Comparison of ENCODE assay signal across 23 cellular contexts in genomic region chr13:112209266-112209665, GRCh38.
A peak's percentile ranks its signal among the peaks of the same experiment; 100 is the strongest.
DNase-seq lines count a peak whose midpoint lies in the region; FAIRE-seq and TF ChIP-seq lines count a peak whose summit lies in the region.
"Had no signal": no experiment of that assay in that cellular context is flagged by ENCODE, and none has a peak within 500 bp of the region (broad histone marks: within the 10 kb centered on the region; RNA-seq: fewer than 3 reads in every experiment).

No MANE protein-coding gene starts in this region.

- TF ChIP-seq CTCF in bronchial epithelial cell (IDR thresholded peaks at IDR 0.05; ENCODE audit: insufficient read depth, low read length, severe bottlenecking): no peak

- H3K18ac ChIP-seq in neuronal stem cell (ENCODE audit: low read length): peak overlapping the region; percentile 57

- H2BK5ac ChIP-seq in neuronal stem cell (ENCODE audit: low read length): no peak overlapping the region

- H2BK120ac ChIP-seq in neuronal stem cell (ENCODE audit: low read depth, low read length): peak overlapping the region; percentile 21

- H4K91ac ChIP-seq in neuronal stem cell (ENCODE audit: low read depth, low read length, poor library complexity): no peak overlapping the region

- FAIRE-seq in bronchial epithelial cell (lab: Jason Lieb, UNC): peak; percentile 40
- FAIRE-seq: A549, GM12878, GM12892, GM18507 had no signal

- H4K8ac ChIP-seq in neuronal stem cell (ENCODE audit: low read depth, low read length): no peak overlapping the region

- H2AFZ ChIP-seq in neuronal stem cell (ENCODE audit: low read length): no peak overlapping the region

- peaks cover 24 to 54% of the 10 kb centered on the region in 2 donors for H3K4me1 ChIP-seq in neuronal stem cell (ENCODE audit: control insufficient read depth in 2 of 2, insufficient read depth in 1 of 2, low read depth in 1 of 2, low read length in 2 of 2)
- H3K4me1 ChIP-seq: A549 had no signal

- no peak overlapping the region for H3K4ac ChIP-seq in neuronal stem cell (ENCODE audit: low read length)

- H3K14ac ChIP-seq in neuronal stem cell (ENCODE audit: low read length): no peak overlapping the region

- H3K27me3 ChIP-seq in bronchial epithelial cell (ENCODE audit: control insufficient read depth, insufficient read depth, low read length): no peaks in the 10 kb centered on the region
- H3K27me3 ChIP-seq in neuronal stem cell (ENCODE audit: control insufficient read depth in 3 of 3, insufficient read depth in 3 of 3, low read depth in 1 of 3, low read length in 3 of 3): no peaks in the 10 kb centered on the region

- H3K9me3 ChIP-seq in neuronal stem cell (replicated peaks in 1 of 2; ENCODE audit: control insufficient read depth in 2 of 2, insufficient read depth in 1 of 2, low read depth in 1 of 2, low read length in 2 of 2): no peaks in the 10 kb centered on the region
- H3K9me3 ChIP-seq: A549; BLaER1 treated with 17β-estradiol and CSF1 and Interleukin-3, amounts not matched to agents 10 nM and 100 nM had no signal

- H2BK12ac ChIP-seq in neuronal stem cell (ENCODE audit: low read length): peak overlapping the region; percentile 79

- no peak overlapping the region for H3K27ac ChIP-seq in neuronal stem cell (replicated peaks; ENCODE audit: low read length)
- H3K27ac ChIP-seq: 22Rv1; A549; BLaER1 treated with 17β-estradiol and CSF1 and Interleukin-3, amounts not matched to agents 10 nM and 100 nM; C4-2B had no signal

- H3K9ac ChIP-seq in neuronal stem cell (ENCODE audit: low read depth, low read length, poor library complexity): no peak overlapping the region
- H3K9ac ChIP-seq: BLaER1 treated with 17β-estradiol and CSF1 and Interleukin-3, amounts not matched to agents 10 nM and 100 nM had no signal

- peak overlapping the region; percentile 77 for H2AK5ac ChIP-seq in neuronal stem cell (ENCODE audit: low read depth, low read length)

- H3K79me1 ChIP-seq in neuronal stem cell (ENCODE audit: low read depth, low read length): no peaks in the 10 kb centered on the region

- no peak overlapping the region for H3K4me3 ChIP-seq in bronchial epithelial cell (ENCODE audit: low read depth, low read length)
- no peak overlapping the region for H3K4me3 ChIP-seq in neuronal stem cell (ENCODE audit: low read length in 2 of 2)
- H3K4me3 ChIP-seq: A549; BLaER1 treated with 17β-estradiol and CSF1 and Interleukin-3, amounts not matched to agents 10 nM and 100 nM; GM12878 had no signal

- H2BK15ac ChIP-seq in neuronal stem cell (ENCODE audit: low read length): peak overlapping the region; percentile 64

- no peak overlapping the region for H3K4me2 ChIP-seq in neuronal stem cell (ENCODE audit: insufficient read depth, low read length, poor library complexity, severe bottlenecking)
- H3K4me2 ChIP-seq: A549; BLaER1 treated with 17β-estradiol and CSF1 and Interleukin-3, amounts not matched to agents 10 nM and 100 nM had no signal

- H3K23ac ChIP-seq in neuronal stem cell (ENCODE audit: low read depth, low read length, poor library complexity): no peak overlapping the region

- DNase-seq in bronchial epithelial cell (ENCODE audit: low read depth) (no peak), islet precursor cell (peak; percentile 31), neuronal stem cell (ENCODE audit: low spot score) (no peak), HCEC 1CT (no peak)
- no peak for DNase-seq in activated CD8-positive, alpha-beta memory T cell treated with anti-CD3 and anti-CD28 coated beads, Interleukin-2, amount 50 U/mL, for 48 hours
- DNase-seq: AML-193; CD4-positive, alpha-beta T cell; CD8-positive, alpha-beta T cell; COR-L47; DMS 273 treated with DMSO at 0.1 percent for 48 hours; DMS153; DMS53; DMS79; DND-41; EL; GDM1 had no signal

- H3K36me3 ChIP-seq in bronchial epithelial cell (ENCODE audit: control insufficient read depth, insufficient read depth, low read length) (no peaks in the 10 kb centered on the region), neuronal stem cell (replicated peaks in 1 of 2; ENCODE audit: control insufficient read depth in 2 of 2, insufficient read depth in 2 of 2, low read length in 2 of 2) (no peaks in the 10 kb centered on the region)
- H3K36me3 ChIP-seq: BLaER1 treated with 17β-estradiol and CSF1 and Interleukin-3, amounts not matched to agents 10 nM and 100 nM had no signal

- no CpG with 5 or more reads among the region's 12 CpGs for WGBS in neuronal stem cell (ENCODE audit: extremely low coverage in 2 of 2, insufficient read length in 2 of 2, insufficient replicate concordance in 1 of 2), 2 donors
